ENCODE assay signal across 8 cellular contexts in genomic region chr12:123670882-123671728, GRCh38. TPM values are rescaled to one million over a fixed set of nuclear protein-coding genes. Genes with fewer than 3 reads are reported as not detected.
DNase-seq lines count a peak whose midpoint lies in the region; ATAC-seq and TF ChIP-seq lines count a peak whose summit lies in the region.

TSS of gene TCTN2 (plus strand) at chr12:123671113. CDS start at chr12:123671241, 128 bp downstream.

- intact Hi-C loops in activated CD4-positive, alpha-beta T cell treated with anti-CD3 and anti-CD28 coated beads, Interleukin-2, amount 10 ng/mL, durations not matched to agents 24 days and 14 days (cut with micrococcal nuclease): loop anchor here (1.0 kb wide), 1 partner anchor 42 kb away; no protein-coding TSS in a partner anchor
- intact Hi-C loops in dendritic cell treated with granulocyte-macrophage colony-stimulating factor and Interleukin-4, amounts not matched to agents 40 ng/mL and 50 ng/mL, for 4 days (cut with micrococcal nuclease): no loop called here
- intact Hi-C loops in left lung (cut with DNase I): no loop called here

- H3K27ac ChIP-seq in BLaER1 treated with 17β-estradiol and CSF1 and Interleukin-3, amounts not matched to agents 10 nM and 100 nM: peak within 1 kb of the TSS in 9 of 11 experiments; percentile 9 to 62 (median 40); a peak in 12 of 22 replicates
- H3K27ac ChIP-seq in left lung: no peak within 1 kb of the TSS

- ATAC-seq in GM19372 (IDR thresholded peaks at IDR 0.05; ENCODE audit: low read depth, unreplicated experiment) (peak; percentile 98), HG03520 (IDR thresholded peaks at IDR 0.05; ENCODE audit: unreplicated experiment) (peak; percentile 98), left lung (peak; percentile 100)

- TF ChIP-seq CTCF in left lung (IDR thresholded peaks at IDR 0.05): no peak

- H3K4me1 Mint-ChIP-seq in activated CD4-positive, alpha-beta T cell treated with anti-CD3 and anti-CD28 coated beads, Interleukin-2, amount 10 ng/mL, durations not matched to agents 24 days and 14 days: peaks cover 12% of the 10 kb centered on the region
- H3K4me1 Mint-ChIP-seq in dendritic cell treated with granulocyte-macrophage colony-stimulating factor and Interleukin-4, amounts not matched to agents 40 ng/mL and 50 ng/mL, for 4 days (ENCODE audit: low read depth): no peaks in the 10 kb centered on the region

- no peaks in the 10 kb centered on the region for H3K9me3 ChIP-seq in BLaER1 treated with 17β-estradiol and CSF1 and Interleukin-3, amounts not matched to agents 10 nM and 100 nM (replicated peaks in 1 of 11)
- no peaks in the 10 kb centered on the region for H3K9me3 ChIP-seq in left lung

- H3K4me3 Mint-ChIP-seq in activated CD4-positive, alpha-beta T cell treated with anti-CD3 and anti-CD28 coated beads, Interleukin-2, amount 10 ng/mL, durations not matched to agents 24 days and 14 days: peak within 1 kb of the TSS; percentile 89
- H3K4me3 Mint-ChIP-seq in dendritic cell treated with granulocyte-macrophage colony-stimulating factor and Interleukin-4, amounts not matched to agents 40 ng/mL and 50 ng/mL, for 4 days: peak within 1 kb of the TSS; percentile 89

- no peaks in the 10 kb centered on the region for H3K27me3 ChIP-seq in BLaER1 treated with 17β-estradiol and CSF1 and Interleukin-3, amounts not matched to agents 10 nM and 100 nM
- H3K27me3 ChIP-seq in left lung: no peaks in the 10 kb centered on the region

- H4K20me1 ChIP-seq in BLaER1 treated with 17β-estradiol and CSF1 and Interleukin-3, amounts not matched to agents 10 nM and 100 nM: no peaks in the 10 kb centered on the region

- peaks cover 7 to 15% (median 9%) of the 10 kb centered on the region in 10 experiments; a peak in 18 of 20 replicates for H3K4me1 ChIP-seq in BLaER1 treated with 17β-estradiol and CSF1 and Interleukin-3, amounts not matched to agents 10 nM and 100 nM
- H3K4me1 ChIP-seq in left lung: peaks cover 9 to 10% of the 10 kb centered on the region in 2 donors

- peak; percentile 82 for DNase-seq in NCI-H526 treated with DMSO at 0.1 percent for 48 hours (lab: John Stamatoyannopoulos, UW)
- peak; percentile 98 for DNase-seq in activated CD4-positive, alpha-beta T cell treated with anti-CD3 and anti-CD28 coated beads, Interleukin-2, amount 10 ng/mL, durations not matched to agents 24 days and 14 days
- DNase-seq in left lung: peak; percentile 92 to 97
- peak; percentile 95 to 97 for DNase-seq in stimulated activated CD4-positive, alpha-beta T cell treated with anti-CD3 and anti-CD28 coated beads, Interleukin-2, amount 100 ng/mL, for 24 hours

- H3K36me3 ChIP-seq in BLaER1 treated with 17β-estradiol and CSF1 and Interleukin-3, amounts not matched to agents 10 nM and 100 nM: peaks cover 0 to 12% (median 0%) of the 10 kb centered on the region in 11 experiments; a peak in 4 of 22 replicates
- H3K36me3 ChIP-seq in left lung: peaks cover 0 to 9% of the 10 kb centered on the region in 2 donors

- peak within 1 kb of the TSS; percentile 69 to 92 (median 80) for H3K4me3 ChIP-seq in BLaER1 treated with 17β-estradiol and CSF1 and Interleukin-3, amounts not matched to agents 10 nM and 100 nM
- peak within 1 kb of the TSS; percentile 89 for H3K4me3 ChIP-seq in left lung

- H3K27me3 Mint-ChIP-seq in activated CD4-positive, alpha-beta T cell treated with anti-CD3 and anti-CD28 coated beads, Interleukin-2, amount 10 ng/mL, durations not matched to agents 24 days and 14 days: no peaks in the 10 kb centered on the region
- no peaks in the 10 kb centered on the region for H3K27me3 Mint-ChIP-seq in dendritic cell treated with granulocyte-macrophage colony-stimulating factor and Interleukin-4, amounts not matched to agents 40 ng/mL and 50 ng/mL, for 4 days

- H3K27ac Mint-ChIP-seq in activated CD4-positive, alpha-beta T cell treated with anti-CD3 and anti-CD28 coated beads, Interleukin-2, amount 10 ng/mL, durations not matched to agents 24 days and 14 days: no peak within 1 kb of the TSS
- H3K27ac Mint-ChIP-seq in dendritic cell treated with granulocyte-macrophage colony-stimulating factor and Interleukin-4, amounts not matched to agents 40 ng/mL and 50 ng/mL, for 4 days: peak within 1 kb of the TSS; percentile 63

- no peaks in the 10 kb centered on the region for H3K9me3 Mint-ChIP-seq in activated CD4-positive, alpha-beta T cell treated with anti-CD3 and anti-CD28 coated beads, Interleukin-2, amount 10 ng/mL, durations not matched to agents 24 days and 14 days
- no peaks in the 10 kb centered on the region for H3K9me3 Mint-ChIP-seq in dendritic cell treated with granulocyte-macrophage colony-stimulating factor and Interleukin-4, amounts not matched to agents 40 ng/mL and 50 ng/mL, for 4 days

- peaks cover 4% of the 10 kb centered on the region for H3K36me3 Mint-ChIP-seq in activated CD4-positive, alpha-beta T cell treated with anti-CD3 and anti-CD28 coated beads, Interleukin-2, amount 10 ng/mL, durations not matched to agents 24 days and 14 days (ENCODE audit: low read depth)
- peaks cover 4% of the 10 kb centered on the region for H3K36me3 Mint-ChIP-seq in dendritic cell treated with granulocyte-macrophage colony-stimulating factor and Interleukin-4, amounts not matched to agents 40 ng/mL and 50 ng/mL, for 4 days (ENCODE audit: low read depth)

- peak within 1 kb of the TSS; percentile 58 to 83 (median 75) for H3K9ac ChIP-seq in BLaER1 treated with 17β-estradiol and CSF1 and Interleukin-3, amounts not matched to agents 10 nM and 100 nM

- H3K4me2 ChIP-seq in BLaER1 treated with 17β-estradiol and CSF1 and Interleukin-3, amounts not matched to agents 10 nM and 100 nM: peak within 1 kb of the TSS; percentile 92 to 100 (median 98)

RNA-seq across cellular contexts. Expression of gene TCTN2, which starts in this region (rescaled TPM):
- 3.0 and 3.1 TPM in 2 replicates for total RNA-seq in activated CD4-positive, alpha-beta T cell treated with anti-CD3 and anti-CD28 coated beads, Interleukin-2, amount 10 ng/mL, durations not matched to agents 24 days and 14 days
- 10 to 100 TPM; 11.0 to 12.6 TPM for total RNA-seq in left lung

Comparison
In these comparisons a context has a peak if more than half of its experiments do, and no peak if none do; other contexts are left out.
1. H3K27ac ChIP-seq: peak in BLaER1 treated with 17β-estradiol and CSF1 and Interleukin-3, amounts not matched to agents 10 nM and 100 nM (9 of 11); none in left lung (0 of 2).
2. Peak in every context shown above with its lines, with median percentiles within 50 percentile points of each other: ATAC-seq and DNase-seq.